In genomic region chr4:2937146-2937857, GRCh38 we compare ENCODE assay signal across 8 cellular contexts. TPM values are rescaled to one million over a fixed set of nuclear protein-coding genes. Genes with fewer than 3 reads are reported as not detected.
DNase-seq lines count a peak whose midpoint lies in the region; ATAC-seq and TF ChIP-seq lines count a peak whose summit lies in the region.

No MANE protein-coding gene starts in this region.

- peaks cover 29 to 32% (median 31%) of the 10 kb centered on the region in 3 donors for H3K4me1 Mint-ChIP-seq in IgD-negative memory B cell

- no peaks in the 10 kb centered on the region for H3K9me3 Mint-ChIP-seq in IgD-negative memory B cell

- H3K4me3 Mint-ChIP-seq in IgD-negative memory B cell: peak overlapping the region; percentile 67 to 97 (median 88)

- POLR2A ChIA-PET in GM10248 (lab: Yijun Ruan, JAX): interaction anchor here (0.6 to 3.9 kb wide), 6 partner anchors 12 to 191 kb away, joined by 3 to 19 read pairs (median 8); partner anchors contain the start of genes GRK4 and NOP14

- no peak for ATAC-seq in activated CD4-positive, CD25-positive, alpha-beta regulatory T cell treated with anti-CD3 and anti-CD28 coated beads, Interleukin-2, amount 50 U/mL, for 24 hours

- TF ChIP-seq CTCF in GM10248 (IDR thresholded peaks at IDR 0.05; ENCODE audit: control extremely low read depth, extremely low read depth, low read depth, missing control alignments): no peak

- in situ Hi-C loops in T47D (cut with HindIII; ENCODE audit: low pct_unique_long_range_greater_than_20kb, low sequenced_read_pairs): no loop called here

- peak; percentile 47 for DNase-seq in GM10248 (ENCODE audit: extremely low spot score)
- DNase-seq in T47D (ENCODE audit: low read depth in 1 of 2, low spot score in 1 of 2): peak; percentile 38 to 85
- peak; percentile 85 for DNase-seq in posterior vena cava (ENCODE audit: low spot score)
- no peak for DNase-seq in Ammon's horn (ENCODE audit: low spot score)
- DNase-seq in NOMO-1 treated with dmso at 0.1 percent for 144 hours (lab: John Stamatoyannopoulos, UW; ENCODE audit: unreplicated experiment): no peak
- DNase-seq in NCI-H524 (lab: John Stamatoyannopoulos, UW): no peak

- H3K36me3 Mint-ChIP-seq in IgD-negative memory B cell: peaks cover 2% of the 10 kb centered on the region

- CTCF ChIA-PET in GM10248 (lab: Yijun Ruan, JAX): interaction anchor here (0.9 to 3.2 kb wide), 10 partner anchors 11 to 175 kb away, joined by 3 to 27 read pairs (median 4); partner anchors contain the start of gene NOP14

- no peaks in the 10 kb centered on the region for H3K27me3 Mint-ChIP-seq in IgD-negative memory B cell

- intact Hi-C loops in posterior vena cava (cut with DNase I): loop anchor here in 1 of 2 donors (1.0 to 10.0 kb wide), 2 partner anchors 136 to 173 kb away; no protein-coding TSS in a partner anchor

- peak overlapping the region; percentile 83 to 94 (median 94) for H3K27ac Mint-ChIP-seq in IgD-negative memory B cell

RNA-seq across cellular contexts. Expression of gene NOP14, which starts 25.9 kb away (rescaled TPM):
- 18.9 TPM for polyA plus RNA-seq in IgD-negative memory B cell
- total RNA-seq in posterior vena cava: 10 to 100 TPM; 16.1 to 20.5 TPM

RNA-seq across cellular contexts. Expression of gene GRK4, which starts 26.1 kb away (rescaled TPM):
- 0.99 TPM for polyA plus RNA-seq in IgD-negative memory B cell
- 1 to 10 TPM; 5.6 to 8.0 TPM for total RNA-seq in posterior vena cava

Comparison
In these comparisons a context has a peak if more than half of its experiments do, and no peak if none do; other contexts are left out.
1. DNase-seq: peak in GM10248 (single experiment), T47D (2 of 2) and posterior vena cava (single experiment); none in Ammon's horn (single experiment), NOMO-1 treated with dmso at 0.1 percent for 144 hours (single experiment) and NCI-H524 (0 of 2).